1 cellular context compared by ENCODE assay signal in the genomic region with DNA sequence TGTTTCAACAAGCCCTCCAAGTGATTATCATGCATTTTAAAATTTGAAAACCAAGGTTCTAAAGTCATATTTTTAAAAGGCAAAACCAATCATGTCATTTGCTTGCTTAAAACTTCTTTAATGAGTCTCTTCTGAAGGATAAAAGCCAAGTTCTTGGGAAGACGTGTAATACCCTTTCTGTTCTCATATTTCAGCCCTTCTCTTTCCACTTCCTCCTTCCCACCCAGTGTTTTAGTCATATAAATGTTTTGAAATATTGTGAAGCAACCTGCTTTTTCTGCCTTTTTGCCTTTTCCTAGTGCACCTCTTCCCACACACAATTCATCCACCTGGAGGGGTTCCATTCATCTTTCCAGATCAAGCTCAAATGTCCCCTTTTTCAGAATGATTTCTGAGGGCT.
TF ChIP-seq lines count a peak whose summit lies in the region.

No MANE protein-coding gene starts in this region.

TF ChIP-seq in IMR-90, 13 proteins besides CTCF, POLR2A, EP300 and RAD21 (continued from another document):
- no peak for TF ChIP-seq USF2 (IDR thresholded peaks at IDR 0.05; ENCODE audit: low read depth, low read length)
- no peak for TF ChIP-seq NFE2L2 (IDR thresholded peaks at IDR 0.05; ENCODE audit: low read depth, low read length)
- TF ChIP-seq CEBPB (IDR thresholded peaks at IDR 0.05; ENCODE audit: low read depth, low read length): no peak
- TF ChIP-seq FOS (IDR thresholded peaks at IDR 0.05; ENCODE audit: low read depth, low read length): no peak
- no peak for TF ChIP-seq MAZ (IDR thresholded peaks at IDR 0.05; ENCODE audit: borderline replicate concordance, low read depth, low read length)
- no peak for TF ChIP-seq CHD1 (IDR thresholded peaks at IDR 0.05; ENCODE audit: low read depth, low read length)
